ENCODE assay signal across 10 cellular contexts in the genomic region with DNA sequence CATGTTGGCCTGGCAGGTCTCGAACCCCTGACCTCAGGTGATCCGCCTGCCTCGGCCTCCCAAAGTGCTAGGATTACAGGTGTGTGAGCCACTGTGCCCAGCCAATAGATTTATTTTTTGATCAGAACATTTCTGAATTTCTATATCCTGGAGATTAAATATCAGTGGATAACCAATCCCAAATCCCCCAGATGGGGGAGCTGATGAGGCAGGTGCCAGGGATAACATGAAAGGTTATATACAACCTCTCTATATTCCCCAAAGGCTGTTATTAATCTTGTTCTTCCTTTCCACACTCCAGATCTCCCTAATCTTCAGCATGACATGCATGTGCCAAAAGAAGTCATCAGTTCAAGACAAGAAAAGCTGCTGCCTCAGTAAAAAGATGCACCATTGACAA.
DNase-seq lines count a peak whose midpoint lies in the region; ATAC-seq and TF ChIP-seq lines count a peak whose summit lies in the region.
"Had no signal": no experiment of that assay in that cellular context is flagged by ENCODE, and none has a peak within 500 bp of the region (broad histone marks: within the 10 kb centered on the region; RNA-seq: fewer than 3 reads in every experiment).

No MANE protein-coding gene starts in this region.

- H3K27me3 ChIP-seq in BJ (ENCODE audit: control insufficient read depth, insufficient read depth, low read length), result no peaks in the 10 kb centered on the region
- no peaks in the 10 kb centered on the region for H3K27me3 ChIP-seq in SJCRH30
- H3K27me3 ChIP-seq in hepatocyte, result no peaks in the 10 kb centered on the region
- H3K27me3 ChIP-seq in tibial nerve, result no peaks in the 10 kb centered on the region

- H3K9me3 ChIP-seq in SJCRH30 (replicated peaks) (no peaks in the 10 kb centered on the region), hepatocyte (ENCODE audit: low read depth) (no peaks in the 10 kb centered on the region), tibial nerve (no peaks in the 10 kb centered on the region)

- no peaks in the 10 kb centered on the region for H4K20me1 ChIP-seq in hepatocyte (ENCODE audit: insufficient read depth, poor library complexity, severe bottlenecking)

- no peak overlapping the region for H3K4me2 ChIP-seq in hepatocyte

- no peak overlapping the region for H3K27ac Mint-ChIP-seq in mesothelial cell of epicardium
- H3K27ac Mint-ChIP-seq: stimulated activated naive CD8-positive, alpha-beta T cell treated with anti-CD3 and anti-CD28 coated beads, Interleukin-15, Interleukin-2, amounts not matched to agents 100 ng/mL and 50 ng/mL, for 24 hours had no signal

- H3K4me1 ChIP-seq in SJCRH30 (no peaks in the 10 kb centered on the region), hepatocyte (ENCODE audit: insufficient read depth) (no peaks in the 10 kb centered on the region), tibial nerve (peaks cover 0 to 8% (median 3%) of the 10 kb centered on the region in 4 donors)

- peak; percentile 56 for TF ChIP-seq CTCF in BJ (IDR thresholded peaks at IDR 0.05; ENCODE audit: insufficient read depth, low read depth, low read length)
- TF ChIP-seq CTCF in GM20000 (IDR thresholded peaks at IDR 0.05; ENCODE audit: extremely low read depth, missing control alignments), result peak; percentile 2
- peak; percentile 37 for TF ChIP-seq CTCF in hepatocyte (IDR thresholded peaks at IDR 0.05; ENCODE audit: poor library complexity)
- no peak for TF ChIP-seq CTCF in mesothelial cell of epicardium (IDR thresholded peaks at IDR 0.05; ENCODE audit: unreplicated experiment)
- TF ChIP-seq CTCF in tibial nerve (IDR thresholded peaks at IDR 0.05), result no peak

- ATAC-seq in GM21619 (IDR thresholded peaks at IDR 0.05; ENCODE audit: unreplicated experiment), result no peak

- CTCF ChIA-PET in BJ (lab: Yijun Ruan, JAX), result interaction anchor here (0.6 to 2.2 kb wide), 9 partner anchors 9 to 658 kb away, joined by 3 to 15 read pairs (median 4); no protein-coding TSS in a partner anchor

- no peak for TF ChIP-seq POLR2A in tibial nerve (IDR thresholded peaks at IDR 0.05)

- H2AFZ ChIP-seq in hepatocyte, result no peak overlapping the region

- H3K4me3 ChIP-seq in BJ (ENCODE audit: low read depth, low read length), result no peak overlapping the region
- H3K4me3 ChIP-seq in SJCRH30, result no peak overlapping the region
- H3K4me3 ChIP-seq in hepatocyte, result no peak overlapping the region
- no peak overlapping the region for H3K4me3 ChIP-seq in tibial nerve

- peaks cover 3% of the 10 kb centered on the region for H3K27me3 Mint-ChIP-seq in mesothelial cell of epicardium (ENCODE audit: low read depth)

- 86% methylated on average over 3 of the region's 3 CpGs for WGBS in hepatocyte (ENCODE audit: low lambda C conversion rate, missing lambda C conversion rate)
- 87 to 88% methylated on average over 3 of the region's 3 CpGs for WGBS in tibial nerve, 2 donors

- H3K4me1 Mint-ChIP-seq in mesothelial cell of epicardium, result peaks cover 3% of the 10 kb centered on the region

- no peak for TF ChIP-seq EP300 in tibial nerve (IDR thresholded peaks at IDR 0.05)

- H3K9me2 ChIP-seq in hepatocyte (replicated peaks; ENCODE audit: insufficient read depth), result no peaks in the 10 kb centered on the region

- no peaks in the 10 kb centered on the region for H3K36me3 Mint-ChIP-seq in mesothelial cell of epicardium

- POLR2A ChIA-PET in BJ (lab: Charles Lee), result no interaction called here

- DNase-seq in BJ (ENCODE audit: low read depth), result no peak
- peak; percentile 21 for DNase-seq in GM20000 (ENCODE audit: low spot score)
- peak; percentile 9 to 28 for DNase-seq in SJCRH30
- no peak for DNase-seq in hepatocyte (ENCODE audit: low spot score)
- no peak for DNase-seq in mesothelial cell of epicardium (ENCODE audit: low spot score in 2 of 2, unreplicated experiment in 2 of 2)
- no peak for DNase-seq in activated CD4-positive, alpha-beta T cell treated with anti-CD3 and anti-CD28 coated beads, Interleukin-2, amount 50 U/mL, for 4 hours
- no peak for DNase-seq in tibial nerve (ENCODE audit: low spot score in 2 of 2)
- DNase-seq: activated CD4-positive, CD25-positive, alpha-beta regulatory T cell had no signal

- no peak overlapping the region for H3K4me3 Mint-ChIP-seq in mesothelial cell of epicardium
- H3K4me3 Mint-ChIP-seq: stimulated activated naive CD8-positive, alpha-beta T cell treated with anti-CD3 and anti-CD28 coated beads, Interleukin-15, Interleukin-2, amounts not matched to agents 100 ng/mL and 50 ng/mL, for 24 hours had no signal

- H3K36me3 ChIP-seq in BJ (ENCODE audit: control insufficient read depth, insufficient read depth, low read length) (no peaks in the 10 kb centered on the region), SJCRH30 (no peaks in the 10 kb centered on the region), hepatocyte (replicated peaks; ENCODE audit: insufficient read depth, low read depth) (no peaks in the 10 kb centered on the region), tibial nerve (no peaks in the 10 kb centered on the region)

- H3K27ac ChIP-seq in SJCRH30, result no peak overlapping the region
- no peak overlapping the region for H3K27ac ChIP-seq in hepatocyte
- no peak overlapping the region for H3K27ac ChIP-seq in tibial nerve

- no peaks in the 10 kb centered on the region for H3K79me2 ChIP-seq in hepatocyte

- H3K9me3 Mint-ChIP-seq in mesothelial cell of epicardium, result no peaks in the 10 kb centered on the region
- H3K9me3 Mint-ChIP-seq: stimulated activated naive CD8-positive, alpha-beta T cell treated with anti-CD3 and anti-CD28 coated beads, Interleukin-15, Interleukin-2, amounts not matched to agents 100 ng/mL and 50 ng/mL, for 24 hours had no signal

Comparison
In these comparisons a context has a peak if more than half of its experiments do, and no peak if none do; other contexts are left out.
1. DNase-seq: peak in GM20000 (single experiment) and SJCRH30 (2 of 2); none in BJ (single experiment), hepatocyte (single experiment), mesothelial cell of epicardium (0 of 2), activated CD4-positive, alpha-beta T cell treated with anti-CD3 and anti-CD28 coated beads, Interleukin-2, amount 50 U/mL, for 4 hours (0 of 2) and tibial nerve (0 of 2).
2. CTCF ChIP-seq: peak in BJ (single experiment), GM20000 (single experiment) and hepatocyte (single experiment); none in mesothelial cell of epicardium (single experiment) and tibial nerve (0 of 5).